In the genomic region with DNA sequence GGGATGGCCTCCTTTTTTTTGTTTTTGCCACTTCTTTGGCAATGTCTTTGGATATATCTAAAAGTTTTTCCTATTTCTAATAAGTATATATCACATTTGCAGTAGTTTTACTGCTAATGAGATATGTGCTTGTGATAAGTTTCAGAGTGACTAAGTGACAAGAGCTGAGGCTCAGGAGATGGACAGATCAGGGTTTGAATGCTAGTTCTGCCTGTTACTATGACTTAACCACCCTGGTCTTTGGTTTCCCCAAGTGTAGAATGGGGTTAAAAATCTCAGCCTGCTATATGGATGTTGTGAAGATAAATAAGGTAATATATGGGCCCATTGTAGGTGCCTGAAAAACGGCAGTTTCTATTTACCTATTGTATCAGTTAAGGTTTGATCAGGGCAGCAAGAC, we compare ENCODE assay signal across 23 cellular contexts.
"Had no signal": no experiment of that assay in that cellular context is flagged by ENCODE, and none has a peak within 500 bp of the region (broad histone marks: within the 10 kb centered on the region; RNA-seq: fewer than 3 reads in every experiment).

No MANE protein-coding gene starts in this region.

- H3K4me1 ChIP-seq: psoas muscle had no signal

- H3K27ac ChIP-seq: esophagus squamous epithelium, heart right ventricle, ovary, psoas muscle, sigmoid colon, suprapubic skin had no signal

- H3K9me3 Mint-ChIP-seq: dendritic cell treated with granulocyte-macrophage colony-stimulating factor and Interleukin-4, amounts not matched to agents 40 ng/mL and 50 ng/mL, for 4 days; immature natural killer cell; memory B cell; naive B cell; nephron progenitor cell; stimulated activated memory B cell treated with anti-CD40 and anti-IgM and Interleukin-4, amounts not matched to agents 10 μg/mL and 1 μg/mL and 100 μg/mL, for 72 hours; stimulated activated naive CD8-positive, alpha-beta T cell treated with anti-CD3 and anti-CD28 coated beads, Interleukin-15, Interleukin-2, amounts not matched to agents 100 ng/mL and 50 ng/mL, for 24 hours; type B pancreatic cell had no signal

- DNase-seq: effector memory CD4-positive, alpha-beta T cell; esophagus squamous epithelium; glutamatergic neuron; heart right ventricle; immature natural killer cell; islet precursor cell; kidney glomerular epithelial cell; naive B cell; nephron progenitor cell; psoas muscle; sigmoid colon; stimulated activated CD4-positive, alpha-beta T cell treated with anti-CD3 and anti-CD28 coated beads, Interleukin-2, amount 100 ng/mL, for 24 hours; stimulated activated CD4-positive, alpha-beta T cell treated with anti-CD3 and anti-CD28 coated beads, Interleukin-4, amount 100 ng/mL, for 24 hours had no signal

- H3K36me3 ChIP-seq: esophagus squamous epithelium, heart right ventricle, ovary, sigmoid colon, suprapubic skin had no signal

- ATAC-seq: stimulated activated memory B cell treated with anti-CD40 and anti-IgM and Interleukin-4, amounts not matched to agents 10 μg/mL and 1 μg/mL and 100 μg/mL, for 72 hours had no signal

- H3K27me3 ChIP-seq: esophagus squamous epithelium, heart right ventricle, ovary, suprapubic skin had no signal

- FAIRE-seq: colon, endothelial cell of umbilical vein had no signal

- H3K4me3 ChIP-seq: esophagus squamous epithelium, heart right ventricle, lung, ovary, psoas muscle, sigmoid colon, suprapubic skin had no signal

- H3K4me3 Mint-ChIP-seq: dendritic cell treated with granulocyte-macrophage colony-stimulating factor and Interleukin-4, amounts not matched to agents 40 ng/mL and 50 ng/mL, for 4 days; immature natural killer cell; memory B cell; naive B cell; nephron progenitor cell; stimulated activated memory B cell treated with anti-CD40 and anti-IgM and Interleukin-4, amounts not matched to agents 10 μg/mL and 1 μg/mL and 100 μg/mL, for 72 hours; stimulated activated naive CD8-positive, alpha-beta T cell treated with anti-CD3 and anti-CD28 coated beads, Interleukin-15, Interleukin-2, amounts not matched to agents 100 ng/mL and 50 ng/mL, for 24 hours; type B pancreatic cell had no signal

- H3K27ac Mint-ChIP-seq: dendritic cell treated with granulocyte-macrophage colony-stimulating factor and Interleukin-4, amounts not matched to agents 40 ng/mL and 50 ng/mL, for 4 days; immature natural killer cell; memory B cell; naive B cell; nephron progenitor cell; stimulated activated memory B cell treated with anti-CD40 and anti-IgM and Interleukin-4, amounts not matched to agents 10 μg/mL and 1 μg/mL and 100 μg/mL, for 72 hours; stimulated activated naive CD8-positive, alpha-beta T cell treated with anti-CD3 and anti-CD28 coated beads, Interleukin-15, Interleukin-2, amounts not matched to agents 100 ng/mL and 50 ng/mL, for 24 hours; type B pancreatic cell had no signal

- H3K9me3 ChIP-seq: esophagus squamous epithelium, heart right ventricle, ovary, psoas muscle, sigmoid colon, suprapubic skin had no signal
